In the genomic region with DNA sequence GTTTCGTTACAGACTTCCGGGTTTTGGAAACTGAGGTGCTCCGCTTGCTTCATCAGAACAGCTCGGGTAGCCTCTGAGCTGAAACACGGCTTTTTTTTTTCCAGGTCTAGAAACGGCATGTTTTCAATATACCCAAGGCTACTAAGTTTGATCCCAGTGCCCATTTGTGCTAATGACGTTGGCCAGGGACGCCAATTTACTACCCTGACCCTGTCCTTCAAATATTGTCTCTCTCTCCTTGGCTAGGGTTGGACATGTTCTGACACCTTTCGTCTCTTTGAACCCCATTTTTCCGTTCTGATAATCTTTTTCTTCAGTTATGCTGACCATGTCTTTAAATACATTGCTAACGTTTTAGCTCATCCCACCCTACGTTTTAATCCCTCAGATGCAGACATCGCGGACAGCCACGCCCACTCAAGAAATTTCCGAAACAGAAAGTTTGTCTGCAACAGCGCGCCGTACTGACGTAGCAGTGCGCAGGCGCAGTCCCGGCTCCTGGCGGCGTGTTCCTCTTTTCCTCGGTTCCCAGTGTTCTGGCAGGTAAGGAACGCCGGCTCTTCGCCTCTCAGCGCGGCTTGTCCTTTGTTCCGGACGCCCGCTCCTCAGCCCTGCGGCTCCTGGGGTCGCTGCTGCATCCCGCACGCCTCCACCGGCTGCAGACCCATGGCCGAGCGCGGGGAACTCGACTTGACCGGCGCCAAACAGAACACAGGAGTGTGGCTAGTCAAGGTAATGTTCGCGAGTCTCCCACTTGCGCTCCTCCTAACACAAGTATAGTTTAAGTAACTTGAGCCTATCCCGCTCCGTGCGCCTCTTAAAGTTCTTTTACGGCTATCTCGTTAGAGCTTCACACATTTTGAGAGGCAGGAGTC, we compare ENCODE assay signal across 1 cellular context.
TF ChIP-seq lines count a peak whose summit lies in the region.

GTF2F2 (plus strand) TSS at position 521 of the 875 bp plus-strand sequence; CDS start at position 667, 146 bp downstream.

TF ChIP-seq in HepG2, 621 proteins besides CTCF, POLR2A, EP300 and RAD21 (continued from another document and continues in another):
- TF ChIP-seq ZNF740 (CRISPR knock-in tag; IDR thresholded peaks at IDR 0.05) = no peak
- no peak for TF ChIP-seq ZNF567 (CRISPR knock-in tag; IDR thresholded peaks at IDR 0.05; ENCODE audit: borderline replicate concordance)
- TF ChIP-seq ZNF101 (CRISPR knock-in tag; IDR thresholded peaks at IDR 0.05; ENCODE audit: borderline replicate concordance, low read depth) = no peak
- no peak for TF ChIP-seq PRPF4 (IDR thresholded peaks at IDR 0.05; ENCODE audit: low read depth, low read length, poor library complexity, severe bottlenecking)
- TF ChIP-seq ZNF33B (CRISPR knock-in tag; IDR thresholded peaks at IDR 0.05) = no peak
- TF ChIP-seq, protein P1, sequence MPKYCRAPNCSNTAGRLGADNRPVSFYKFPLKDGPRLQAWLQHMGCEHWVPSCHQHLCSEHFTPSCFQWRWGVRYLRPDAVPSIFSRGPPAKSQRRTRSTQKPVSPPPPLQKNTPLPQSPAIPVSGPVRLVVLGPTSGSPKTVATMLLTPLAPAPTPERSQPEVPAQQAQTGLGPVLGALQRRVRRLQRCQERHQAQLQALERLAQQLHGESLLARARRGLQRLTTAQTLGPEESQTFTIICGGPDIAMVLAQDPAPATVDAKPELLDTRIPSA (CRISPR knock-in tag; IDR thresholded peaks at IDR 0.05; ENCODE audit: borderline replicate concordance) = no peak
- no peak for TF ChIP-seq SIX4 (CRISPR knock-in tag; IDR thresholded peaks at IDR 0.05)
- no peak for TF ChIP-seq NR2F1 (CRISPR knock-in tag; IDR thresholded peaks at IDR 0.05)
- TF ChIP-seq TERF1 (CRISPR knock-in tag; IDR thresholded peaks at IDR 0.05) = no peak
- TF ChIP-seq HNF4G (IDR thresholded peaks at IDR 0.05; ENCODE audit: borderline replicate concordance, low read depth, low read length) = no peak
- no peak for TF ChIP-seq HNF4G (CRISPR knock-in tag; IDR thresholded peaks at IDR 0.05; ENCODE audit: borderline replicate concordance, low read depth)
- TF ChIP-seq PRMT3 (CRISPR knock-in tag; IDR thresholded peaks at IDR 0.05; ENCODE audit: borderline replicate concordance, low read depth) = no peak
- TF ChIP-seq JUND (CRISPR knock-in tag; IDR thresholded peaks at IDR 0.05) = no peak
- TF ChIP-seq ZNF83 (CRISPR knock-in tag; IDR thresholded peaks at IDR 0.05; ENCODE audit: borderline replicate concordance) = no peak
- TF ChIP-seq, protein P2, sequence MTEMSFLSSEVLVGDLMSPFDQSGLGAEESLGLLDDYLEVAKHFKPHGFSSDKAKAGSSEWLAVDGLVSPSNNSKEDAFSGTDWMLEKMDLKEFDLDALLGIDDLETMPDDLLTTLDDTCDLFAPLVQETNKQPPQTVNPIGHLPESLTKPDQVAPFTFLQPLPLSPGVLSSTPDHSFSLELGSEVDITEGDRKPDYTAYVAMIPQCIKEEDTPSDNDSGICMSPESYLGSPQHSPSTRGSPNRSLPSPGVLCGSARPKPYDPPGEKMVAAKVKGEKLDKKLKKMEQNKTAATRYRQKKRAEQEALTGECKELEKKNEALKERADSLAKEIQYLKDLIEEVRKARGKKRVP (CRISPR knock-in tag; IDR thresholded peaks at IDR 0.05) = peak in 1 of 2 experiments; percentile 50; a peak in 1 of 4 replicates
- TF ChIP-seq, protein P3, sequence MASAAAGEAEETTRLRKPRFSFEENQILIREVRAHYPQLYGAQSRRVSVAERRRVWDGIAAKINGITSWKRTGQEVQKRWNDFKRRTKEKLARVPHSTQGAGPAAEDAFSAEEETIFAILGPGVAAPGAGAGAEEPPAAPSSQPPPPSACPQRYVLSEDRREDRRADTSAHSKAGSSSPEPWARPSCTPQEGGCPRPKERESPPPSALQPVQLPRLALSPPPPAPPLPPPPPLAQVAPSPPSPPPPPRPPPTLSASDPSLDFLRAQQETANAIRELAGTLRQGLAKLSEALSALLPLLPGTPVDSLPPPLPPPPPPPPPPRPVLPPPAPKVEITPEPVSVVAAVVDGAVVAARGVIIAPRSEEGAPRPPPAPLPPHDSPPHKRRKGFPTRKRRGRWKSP (CRISPR knock-in tag; IDR thresholded peaks at IDR 0.05) = 0 out of 2 replicates have a peak, but pooled peaks have one; percentile 22
- TF ChIP-seq ZNF296 (CRISPR knock-in tag; conservative IDR thresholded peaks at IDR 0.05) = no peak
- TF ChIP-seq ZNF276 (CRISPR knock-in tag; IDR thresholded peaks at IDR 0.05; ENCODE audit: low read depth) = no peak
- TF ChIP-seq, protein P4, sequence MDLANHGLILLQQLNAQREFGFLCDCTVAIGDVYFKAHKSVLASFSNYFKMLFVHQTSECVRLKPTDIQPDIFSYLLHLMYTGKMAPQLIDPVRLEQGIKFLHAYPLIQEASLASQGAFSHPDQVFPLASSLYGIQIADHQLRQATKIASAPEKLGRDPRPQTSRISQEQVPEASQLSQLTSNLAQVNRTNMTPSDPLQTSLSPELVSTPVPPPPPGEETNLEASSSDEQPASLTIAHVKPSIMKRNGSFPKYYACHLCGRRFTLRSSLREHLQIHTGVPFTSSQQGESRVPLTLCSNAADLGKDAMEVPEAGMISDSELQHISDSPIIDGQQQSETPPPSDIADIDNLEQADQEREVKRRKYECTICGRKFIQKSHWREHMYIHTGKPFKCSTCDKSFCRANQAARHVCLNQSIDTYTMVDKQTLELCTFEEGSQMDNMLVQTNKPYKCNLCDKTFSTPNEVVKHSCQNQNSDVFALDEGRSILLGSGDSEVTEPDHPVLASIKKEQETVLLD (CRISPR knock-in tag; IDR thresholded peaks at IDR 0.05; ENCODE audit: low read depth) = no peak
- TF ChIP-seq ZNF607 (CRISPR knock-in tag; IDR thresholded peaks at IDR 0.05; ENCODE audit: borderline replicate concordance) = peak; percentile 65; the same call in 1 of the 2 replicates
- TF ChIP-seq MTA1 (CRISPR knock-in tag; IDR thresholded peaks at IDR 0.05; ENCODE audit: borderline replicate concordance) = no peak
- no peak for TF ChIP-seq ZNF776 (CRISPR knock-in tag; IDR thresholded peaks at IDR 0.05)
- peak; percentile 91 for TF ChIP-seq HDAC1 (CRISPR knock-in tag; IDR thresholded peaks at IDR 0.05)
- no peak for TF ChIP-seq NPAS2 (CRISPR knock-in tag; IDR thresholded peaks at IDR 0.05; ENCODE audit: borderline replicate concordance)
- TF ChIP-seq GZF1 (CRISPR knock-in tag; IDR thresholded peaks at IDR 0.05) = no peak
- TF ChIP-seq GATA4 (IDR thresholded peaks at IDR 0.05; ENCODE audit: borderline replicate concordance, low read depth) = 0 out of 2 replicates have a peak, but pooled peaks have one; percentile 40
- 0 out of 2 replicates have a peak, but pooled peaks have one; percentile 22 for TF ChIP-seq PRDM10 (CRISPR knock-in tag; IDR thresholded peaks at IDR 0.05; ENCODE audit: low read depth)
- no peak for TF ChIP-seq SUZ12 (IDR thresholded peaks at IDR 0.05; ENCODE audit: low read depth, low read length)
- TF ChIP-seq HMGA1 (CRISPR knock-in tag; conservative IDR thresholded peaks at IDR 0.05) = no peak
- TF ChIP-seq ZGPAT (CRISPR knock-in tag; IDR thresholded peaks at IDR 0.05) = peak; percentile 80
- TF ChIP-seq TEAD2 (CRISPR knock-in tag; IDR thresholded peaks at IDR 0.05) = no peak
- no peak for TF ChIP-seq MEIS1 (CRISPR knock-in tag; IDR thresholded peaks at IDR 0.05; ENCODE audit: borderline replicate concordance)
- no peak for TF ChIP-seq SRF (IDR thresholded peaks at IDR 0.05; ENCODE audit: low read depth, low read length)
- TF ChIP-seq RFX1 (IDR thresholded peaks at IDR 0.05) = no peak
- TF ChIP-seq NCOA5 (CRISPR knock-in tag; IDR thresholded peaks at IDR 0.05) = no peak
- TF ChIP-seq REXO4 (CRISPR knock-in tag; IDR thresholded peaks at IDR 0.05; ENCODE audit: borderline replicate concordance) = peak; percentile 29; the same call in 1 of the 2 replicates
- TF ChIP-seq ZNF674 (CRISPR knock-in tag; IDR thresholded peaks at IDR 0.05; ENCODE audit: low read depth) = no peak
- TF ChIP-seq ZEB1 (IDR thresholded peaks at IDR 0.05; ENCODE audit: insufficient replicate concordance, low read depth) = peak; percentile 24
- TF ChIP-seq SMARCC2 (IDR thresholded peaks at IDR 0.05) = no peak
- TF ChIP-seq CC2D1A (CRISPR knock-in tag; IDR thresholded peaks at IDR 0.05) = no peak
- no peak for TF ChIP-seq CBFB (CRISPR knock-in tag; IDR thresholded peaks at IDR 0.05)
- TF ChIP-seq FOXJ3 (CRISPR knock-in tag; IDR thresholded peaks at IDR 0.05; ENCODE audit: borderline replicate concordance) = no peak
- TF ChIP-seq, protein P5, sequence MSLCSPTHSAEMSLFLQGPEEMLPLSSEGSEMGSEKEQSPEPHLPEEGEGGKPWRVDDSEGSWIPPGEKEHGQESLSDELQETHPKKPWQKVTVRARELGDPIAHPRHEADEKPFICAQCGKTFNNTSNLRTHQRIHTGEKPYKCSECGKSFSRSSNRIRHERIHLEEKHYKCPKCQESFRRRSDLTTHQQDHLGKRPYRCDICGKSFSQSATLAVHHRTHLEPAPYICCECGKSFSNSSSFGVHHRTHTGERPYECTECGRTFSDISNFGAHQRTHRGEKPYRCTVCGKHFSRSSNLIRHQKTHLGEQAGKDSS (CRISPR knock-in tag; IDR thresholded peaks at IDR 0.05; ENCODE audit: borderline replicate concordance, low read depth) = no peak; the same call in 1 of the 2 replicates
- no peak for TF ChIP-seq SATB2 (CRISPR knock-in tag; IDR thresholded peaks at IDR 0.05)
- no peak for TF ChIP-seq ZNF737 (CRISPR knock-in tag; IDR thresholded peaks at IDR 0.05; ENCODE audit: borderline replicate concordance)
- TF ChIP-seq, protein P6, sequence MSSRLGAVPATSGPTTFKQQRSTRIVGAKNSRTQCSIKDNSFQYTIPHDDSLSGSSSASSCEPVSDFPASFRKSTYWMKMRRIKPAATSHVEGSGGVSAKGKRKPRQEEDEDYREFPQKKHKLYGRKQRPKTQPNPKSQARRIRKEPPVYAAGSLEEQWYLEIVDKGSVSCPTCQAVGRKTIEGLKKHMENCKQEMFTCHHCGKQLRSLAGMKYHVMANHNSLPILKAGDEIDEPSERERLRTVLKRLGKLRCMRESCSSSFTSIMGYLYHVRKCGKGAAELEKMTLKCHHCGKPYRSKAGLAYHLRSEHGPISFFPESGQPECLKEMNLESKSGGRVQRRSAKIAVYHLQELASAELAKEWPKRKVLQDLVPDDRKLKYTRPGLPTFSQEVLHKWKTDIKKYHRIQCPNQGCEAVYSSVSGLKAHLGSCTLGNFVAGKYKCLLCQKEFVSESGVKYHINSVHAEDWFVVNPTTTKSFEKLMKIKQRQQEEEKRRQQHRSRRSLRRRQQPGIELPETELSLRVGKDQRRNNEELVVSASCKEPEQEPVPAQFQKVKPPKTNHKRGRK (CRISPR knock-in tag; IDR thresholded peaks at IDR 0.05) = no peak
- TF ChIP-seq ZNF713 (CRISPR knock-in tag; IDR thresholded peaks at IDR 0.05) = no peak
